ENCODE assay signal across 30 cellular contexts in the genomic region with DNA sequence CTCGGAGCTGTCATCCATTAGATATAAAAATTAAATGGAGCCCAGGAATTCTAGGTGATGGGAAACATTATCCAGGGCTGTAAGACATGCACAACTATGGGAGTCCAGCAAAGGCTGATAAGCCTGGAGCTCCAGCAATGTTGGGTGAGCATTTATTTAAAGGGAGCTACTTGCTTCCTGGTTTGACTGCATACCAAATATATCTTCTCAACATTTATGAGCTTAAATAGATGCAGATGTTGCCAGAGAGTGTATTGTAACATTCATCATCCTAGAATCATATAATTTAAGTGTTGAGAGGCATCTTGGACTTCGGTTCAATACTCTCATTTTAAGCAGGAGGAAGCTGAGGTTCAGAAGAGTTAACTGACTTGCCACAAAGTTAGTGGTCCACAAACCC. TPM values are rescaled to one million over a fixed set of nuclear protein-coding genes. Genes with fewer than 3 reads are reported as not detected.
A peak's percentile ranks its signal among the peaks of the same experiment; 100 is the strongest.
DNase-seq lines count a peak whose midpoint lies in the region; ATAC-seq and TF ChIP-seq lines count a peak whose summit lies in the region.
"Had no signal": no experiment of that assay in that cellular context is flagged by ENCODE, and none has a peak within 500 bp of the region (broad histone marks: within the 10 kb centered on the region; RNA-seq: fewer than 3 reads in every experiment).

No MANE protein-coding gene starts in this region.

- H3K4me1 ChIP-seq in left ventricle myocardium inferior (peaks cover 57% of the 10 kb centered on the region), right atrium auricular region (peaks cover 0 to 37% of the 10 kb centered on the region in 2 donors), BE2C (peaks cover 12% of the 10 kb centered on the region; the same call in 1 of the 2 replicates)
- H3K4me1 ChIP-seq: HAP-1, lower lobe of right lung had no signal

- peaks cover 5% of the 10 kb centered on the region for H3K36me3 ChIP-seq in left ventricle myocardium inferior
- peaks cover 24% of the 10 kb centered on the region for H3K36me3 ChIP-seq in right atrium auricular region
- H3K36me3 ChIP-seq in BE2C: no peaks in the 10 kb centered on the region
- H3K36me3 ChIP-seq: brain microvascular endothelial cell, HAP-1, lower lobe of right lung, suprapubic skin had no signal

- intact Hi-C loops in left ventricle myocardium inferior (cut with micrococcal nuclease): no loop called here

- H3K27me3 ChIP-seq in left ventricle myocardium inferior (ENCODE audit: low read depth) (no peaks in the 10 kb centered on the region), right atrium auricular region (no peaks in the 10 kb centered on the region), BE2C (no peaks in the 10 kb centered on the region)
- H3K27me3 ChIP-seq: brain microvascular endothelial cell, heart left ventricle had no signal

- TF ChIP-seq CTCF in left ventricle myocardium inferior (IDR thresholded peaks at IDR 0.05; ENCODE audit: borderline replicate concordance) (no peak), right atrium auricular region (IDR thresholded peaks at IDR 0.05) (no peak), BE2C (IDR thresholded peaks at IDR 0.05; ENCODE audit: low read depth, low read length) (no peak)

- H3K4me3 ChIP-seq in left ventricle myocardium inferior: no peak overlapping the region
- no peak overlapping the region for H3K4me3 ChIP-seq in right atrium auricular region
- H3K4me3 ChIP-seq in BE2C (ENCODE audit: low read depth, low read length): no peak overlapping the region
- H3K4me3 ChIP-seq: dorsolateral prefrontal cortex, HAP-1, heart left ventricle, lower lobe of right lung, skin epidermis, suprapubic skin had no signal

- ATAC-seq in GM18498 (IDR thresholded peaks at IDR 0.05; ENCODE audit: unreplicated experiment): no peak
- ATAC-seq: activated CD4-positive, alpha-beta T cell treated with anti-CD3 and anti-CD28 coated beads for 36 hours; lower lobe of right lung; naive thymus-derived CD4-positive, alpha-beta T cell; PC-3 had no signal

- H3K27ac ChIP-seq in left ventricle myocardium inferior (replicated peaks) (peak overlapping the region; percentile 72), right atrium auricular region (no peak overlapping the region)
- H3K27ac ChIP-seq: brain microvascular endothelial cell, dorsolateral prefrontal cortex, lower lobe of right lung, skin epidermis, suprapubic skin had no signal

- DNase-seq in left ventricle myocardium inferior: no peak
- DNase-seq in right atrium auricular region (ENCODE audit: low spot score): no peak
- peak; percentile 49 for DNase-seq in dedifferentiated amniotic fluid mesenchymal stem cell (ENCODE audit: extremely low spot score)
- DNase-seq in left kidney (ENCODE audit: low read depth, low spot score): peak; percentile 43
- DNase-seq in BE2C: no peak
- no peak for DNase-seq in NAMALWA (ENCODE audit: low spot score)
- DNase-seq in erythroblast (lab: John Stamatoyannopoulos, UW): no peak
- DNase-seq: activated CD4-positive, alpha-beta T cell treated with anti-CD3 and anti-CD28 coated beads for 36 hours; activated naive CD4-positive, alpha-beta T cell treated with anti-CD3 and anti-CD28 coated beads, Interleukin-2, amount 50 U/mL, for 16 hours; AML-193; amniotic stem cell; brain microvascular endothelial cell; CD4-positive, alpha-beta memory T cell; dorsolateral prefrontal cortex; heart left ventricle; Karpas-422; lower lobe of right lung; naive thymus-derived CD4-positive, alpha-beta T cell; NCI-H1436; NCI-H2081; NCI-H2227 treated with DMSO at 0.1 percent for 48 hours; NCI-H526; nucleus accumbens; PC-3; SHP77; stimulated activated naive CD4-positive, alpha-beta T cell treated with Interleukin-2 at 50 U/mL for 16 hours had no signal

- no peaks in the 10 kb centered on the region for H3K9me3 ChIP-seq in left ventricle myocardium inferior (replicated peaks)
- no peaks in the 10 kb centered on the region for H3K9me3 ChIP-seq in right atrium auricular region
- no peaks in the 10 kb centered on the region for H3K9me3 ChIP-seq in BE2C
- H3K9me3 ChIP-seq: HAP-1, heart left ventricle, lower lobe of right lung, suprapubic skin had no signal

- TF ChIP-seq POLR2A in erythroblast (IDR thresholded peaks at IDR 0.05; ENCODE audit: low read length): no peak

RNA-seq across cellular contexts. Expression of a gene that starts 12.2 kb away (rescaled TPM):
- total RNA-seq in left ventricle myocardium inferior (53.6 TPM), right atrium auricular region (10 to 100 TPM; 68.0 to 97.5 TPM)
- 43.1 TPM for polyA plus RNA-seq in BE2C (2012; ENCODE audit: insufficient read depth, insufficient read length, low read depth)

Comparison
In these comparisons a context has a peak if more than half of its experiments do, and no peak if none do; other contexts are left out.
1. DNase-seq: peak in dedifferentiated amniotic fluid mesenchymal stem cell (single experiment) and left kidney (single experiment); none in left ventricle myocardium inferior (single experiment), right atrium auricular region (single experiment), BE2C (single experiment), NAMALWA (single experiment) and erythroblast (0 of 2).